In the genomic region with DNA sequence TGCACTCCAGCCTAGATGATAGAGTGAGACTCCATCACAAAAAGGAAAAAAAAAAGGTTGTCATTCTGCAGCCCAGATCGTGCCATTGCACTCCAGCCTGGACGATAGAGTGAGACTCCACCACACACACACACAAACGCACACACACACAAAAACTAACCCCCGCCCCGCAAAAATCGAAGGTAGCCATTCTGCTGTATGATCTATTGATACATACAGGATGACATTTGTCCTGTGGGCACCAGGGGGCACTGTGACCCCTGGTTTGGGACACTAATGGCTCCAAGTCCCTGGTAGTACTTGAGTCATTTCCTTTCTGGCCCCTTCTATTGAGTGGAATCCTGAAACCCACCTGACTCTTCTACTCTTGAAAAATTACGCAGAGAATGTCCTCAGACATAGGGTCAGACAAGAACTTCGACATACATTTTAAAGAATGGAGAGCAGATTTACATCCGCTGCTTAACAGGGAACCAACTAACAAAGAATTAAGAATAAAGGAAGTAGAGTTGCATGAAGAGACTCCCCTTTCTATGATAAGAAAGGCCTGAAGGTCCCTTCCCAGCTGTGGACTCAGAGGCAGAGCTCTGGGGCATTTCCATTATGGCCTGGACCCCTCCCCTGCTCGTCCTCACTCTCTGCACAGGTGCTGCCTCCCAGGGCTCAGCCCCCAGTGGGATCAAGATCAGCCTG, we compare ENCODE assay signal across 9 cellular contexts. TPM values are rescaled to one million over a fixed set of nuclear protein-coding genes. Genes with fewer than 3 reads are reported as not detected.
DNase-seq lines count a peak whose midpoint lies in the region; ATAC-seq and TF ChIP-seq lines count a peak whose summit lies in the region.
"Had no signal": no experiment of that assay in that cellular context is flagged by ENCODE, and none has a peak within 500 bp of the region (broad histone marks: within the 10 kb centered on the region; RNA-seq: fewer than 3 reads in every experiment).

No MANE protein-coding gene starts in this region.

- H3K36me3 ChIP-seq in kidney epithelial cell (ENCODE audit: control insufficient read depth, insufficient read depth, low read length), result no peaks in the 10 kb centered on the region

- H3K4me3 Mint-ChIP-seq in IgD-negative memory B cell, result peak overlapping the region in 1 of 4 donors; percentile 5
- H3K4me3 Mint-ChIP-seq: activated naive CD8-positive, alpha-beta T cell had no signal

- H3K36me3 Mint-ChIP-seq in IgD-negative memory B cell, result no peaks in the 10 kb centered on the region
- H3K36me3 Mint-ChIP-seq: activated naive CD8-positive, alpha-beta T cell had no signal

- in situ Hi-C loops in astrocyte of the spinal cord (cut with HindIII; ENCODE audit: low sequenced_read_pairs), result no loop called here

- H3K27me3 Mint-ChIP-seq in IgD-negative memory B cell, result peaks cover 7% of the 10 kb centered on the region

- peak; percentile 73 for TF ChIP-seq CTCF in astrocyte of the spinal cord (IDR thresholded peaks at IDR 0.05; ENCODE audit: low read depth, low read length)
- TF ChIP-seq CTCF in kidney epithelial cell (IDR thresholded peaks at IDR 0.05; ENCODE audit: insufficient read depth, low read length, poor library complexity, severe bottlenecking), result peak; percentile 73

- H3K9me3 Mint-ChIP-seq in IgD-negative memory B cell, result peaks cover 0 to 5% (median 0%) of the 10 kb centered on the region in 3 donors

- H3K4me3 ChIP-seq in astrocyte of the spinal cord (ENCODE audit: low read depth, low read length), result no peak overlapping the region
- H3K4me3 ChIP-seq in kidney epithelial cell (ENCODE audit: low read depth, low read length), result no peak overlapping the region

- H3K4me1 Mint-ChIP-seq in IgD-negative memory B cell, result peaks cover 12 to 19% (median 14%) of the 10 kb centered on the region in 3 donors

- DNase-seq in Daoy (ENCODE audit: low read depth) (peak; percentile 65), T follicular helper cell (ENCODE audit: low read depth) (peak; percentile 40), astrocyte of the spinal cord (ENCODE audit: low read depth, low spot score) (peak; percentile 43), kidney epithelial cell (ENCODE audit: low read depth) (no peak), 8988T (no peak)
- DNase-seq in stimulated activated CD8-positive, alpha-beta memory T cell treated with anti-CD3 and anti-CD28 coated beads, Interleukin-15, amount 100 ng/mL, for 1 hour (ENCODE audit: low read depth), result peak; percentile 4

- no peak for ATAC-seq in HG02840 (IDR thresholded peaks at IDR 0.05; ENCODE audit: low FRiP score, unreplicated experiment)

- H3K27ac Mint-ChIP-seq in IgD-negative memory B cell, result peak overlapping the region; percentile 3 to 80 (median 73)
- H3K27ac Mint-ChIP-seq: activated naive CD8-positive, alpha-beta T cell had no signal

- peaks cover 2% of the 10 kb centered on the region for H3K27me3 ChIP-seq in kidney epithelial cell (ENCODE audit: control insufficient read depth, insufficient read depth, low read length)

RNA-seq across cellular contexts. Expression of gene PRAME, which starts 35.0 kb away (rescaled TPM):
- 41.9 and 62.0 TPM in 2 replicates for total RNA-seq in Daoy (2014; rRNA removed; shearing (Covaris generic))
- not detected for polyA plus RNA-seq in IgD-negative memory B cell
- total RNA-seq in kidney epithelial cell, result 3.7 and 3.8 TPM in 2 replicates

RNA-seq across cellular contexts. Expression of gene GGTLC2, which starts 50.3 kb away (rescaled TPM):
- total RNA-seq in Daoy (2014; rRNA removed; shearing (Covaris generic)), result not detected in 2 replicates
- polyA plus RNA-seq in IgD-negative memory B cell, result not detected
- total RNA-seq in kidney epithelial cell, result not detected in 2 replicates

Comparison
In these comparisons a context has a peak if more than half of its experiments do, and no peak if none do; other contexts are left out.
1. DNase-seq: peak in Daoy (single experiment), T follicular helper cell (single experiment), astrocyte of the spinal cord (single experiment) and stimulated activated CD8-positive, alpha-beta memory T cell treated with anti-CD3 and anti-CD28 coated beads, Interleukin-15, amount 100 ng/mL, for 1 hour (single experiment); none in kidney epithelial cell (single experiment) and 8988T (single experiment).